Comparison of ENCODE assay signal across 23 cellular contexts in genomic region chr6:84136364-84137050, GRCh38.
"Had no signal": no experiment of that assay in that cellular context is flagged by ENCODE, and none has a peak within 500 bp of the region (broad histone marks: within the 10 kb centered on the region; RNA-seq: fewer than 3 reads in every experiment).

No MANE protein-coding gene starts in this region.

- H3K4me3 ChIP-seq: SK-N-MC had no signal

- H3K9me3 Mint-ChIP-seq: activated B cell treated with CpG ODN at 0.5 μM for 24 hours; activated naive CD4-positive, alpha-beta T cell treated with anti-CD3 and anti-CD28 coated beads, Interleukin-2, amount 50 U/mL, for 24 hours had no signal

- H3K4me1 Mint-ChIP-seq: activated B cell treated with CpG ODN at 0.5 μM for 24 hours; activated CD4-positive, alpha-beta T cell treated with anti-CD3 and anti-CD28 coated beads, Interleukin-2, amount 10 ng/mL, durations not matched to agents 24 days and 14 days; activated CD8-positive, alpha-beta memory T cell treated with anti-CD3 and anti-CD28 coated beads, Interleukin-2, amount 10 ng/mL, durations not matched to agents 7 days and 5 days; activated naive CD4-positive, alpha-beta T cell treated with anti-CD3 and anti-CD28 coated beads, Interleukin-2, amount 50 U/mL, for 24 hours; T-cell had no signal

- H3K36me3 ChIP-seq: brain microvascular endothelial cell had no signal

- FAIRE-seq: TTC549 had no signal

- H3K27ac ChIP-seq: brain microvascular endothelial cell, SK-N-MC had no signal

- H3K27me3 Mint-ChIP-seq: activated B cell treated with CpG ODN at 0.5 μM for 24 hours; activated CD4-positive, alpha-beta T cell treated with anti-CD3 and anti-CD28 coated beads, Interleukin-2, amount 10 ng/mL, durations not matched to agents 24 days and 14 days; activated CD8-positive, alpha-beta memory T cell treated with anti-CD3 and anti-CD28 coated beads, Interleukin-2, amount 10 ng/mL, durations not matched to agents 7 days and 5 days; activated naive CD4-positive, alpha-beta T cell treated with anti-CD3 and anti-CD28 coated beads, Interleukin-2, amount 50 U/mL, for 24 hours; activated T-cell treated with anti-CD3 and anti-CD28 coated beads, Interleukin-2, amount 50 U/mL, for 24 hours; T-cell had no signal

- H3K27ac Mint-ChIP-seq: activated B cell treated with CpG ODN at 0.5 μM for 24 hours; activated CD4-positive, alpha-beta T cell treated with anti-CD3 and anti-CD28 coated beads, Interleukin-2, amount 10 ng/mL, durations not matched to agents 24 days and 14 days; activated CD8-positive, alpha-beta memory T cell treated with anti-CD3 and anti-CD28 coated beads, Interleukin-2, amount 10 ng/mL, durations not matched to agents 7 days and 5 days; activated naive CD4-positive, alpha-beta T cell treated with anti-CD3 and anti-CD28 coated beads, Interleukin-2, amount 50 U/mL, for 24 hours; activated T-cell treated with anti-CD3 and anti-CD28 coated beads, Interleukin-2, amount 50 U/mL, for 24 hours; activated T-helper 1 cell treated with anti-CD3 and anti-CD28 coated beads, Interleukin-12 subunit alpha, Interleukin-12 subunit beta, Interleukin-2, Interleukin-4 antibody, amounts not matched to agents 30 ng/mL and 10 ng/mL and 1 ng/mL, durations not matched to agents 14 hours and 24 hours and 36 hours; T-cell had no signal

- H3K4me3 Mint-ChIP-seq: activated B cell treated with CpG ODN at 0.5 μM for 24 hours; activated CD4-positive, alpha-beta T cell treated with anti-CD3 and anti-CD28 coated beads, Interleukin-2, amount 10 ng/mL, durations not matched to agents 24 days and 14 days; activated CD8-positive, alpha-beta memory T cell treated with anti-CD3 and anti-CD28 coated beads, Interleukin-2, amount 10 ng/mL, durations not matched to agents 7 days and 5 days; activated naive CD4-positive, alpha-beta T cell treated with anti-CD3 and anti-CD28 coated beads, Interleukin-2, amount 50 U/mL, for 24 hours; activated T-cell treated with anti-CD3 and anti-CD28 coated beads, Interleukin-2, amount 50 U/mL, for 24 hours; activated T-helper 1 cell treated with anti-CD3 and anti-CD28 coated beads, Interleukin-12 subunit alpha, Interleukin-12 subunit beta, Interleukin-2, Interleukin-4 antibody, amounts not matched to agents 30 ng/mL and 10 ng/mL and 1 ng/mL, durations not matched to agents 14 hours and 24 hours and 36 hours; T-cell had no signal

- H3K27me3 ChIP-seq: brain microvascular endothelial cell had no signal

- DNase-seq: activated B cell treated with CpG ODN at 0.5 μM for 24 hours; activated CD4-positive, alpha-beta T cell treated with anti-CD3 and anti-CD28 coated beads for 1 hour; activated CD4-positive, alpha-beta T cell treated with anti-CD3 and anti-CD28 coated beads, Interleukin-2, amount 10 ng/mL, durations not matched to agents 24 days and 14 days; activated CD4-positive, alpha-beta T cell treated with anti-CD3 and anti-CD28 coated beads, Interleukin-2, amount 50 U/mL, for 48 hours; activated CD8-positive, alpha-beta memory T cell treated with anti-CD3 and anti-CD28 coated beads, Interleukin-2, amount 10 ng/mL, durations not matched to agents 7 days and 5 days; activated effector memory CD4-positive, alpha-beta T cell treated with Interleukin-2 at 50 U/mL for 16 hours; activated naive CD4-positive, alpha-beta T cell; activated T-cell treated with anti-CD3 and anti-CD28 coated beads, Interleukin-2, amount 50 U/mL, for 24 hours; aorta; Karpas-422; NCI-H1048; NCI-H2029 treated with DMSO at 0.1 percent for 48 hours; NCI-H526; NCI-H82; RPMI8226; T-cell; T-helper 2 cell; T1000 had no signal
